ENCODE assay signal across 8 cellular contexts in genomic region chrX:31036895-31037294, GRCh38. TPM values are rescaled to one million over a fixed set of nuclear protein-coding genes. Genes with fewer than 3 reads are reported as not detected.
DNase-seq lines count a peak whose midpoint lies in the region; ATAC-seq and TF ChIP-seq lines count a peak whose summit lies in the region.

No MANE protein-coding gene starts in this region.

- H3K4me2 ChIP-seq in Loucy (ENCODE audit: low read depth, low read length, poor library complexity, severe bottlenecking), result peak overlapping the region; percentile 43

- peak; percentile 59 for TF ChIP-seq CTCF in AG04449 (IDR thresholded peaks at IDR 0.05; ENCODE audit: insufficient read depth, low read length, missing control alignments)
- peak; percentile 67 for TF ChIP-seq CTCF in Loucy (conservative IDR thresholded peaks at IDR 0.05; ENCODE audit: low read length)
- peak in 4 of 7 experiments; percentile 31 to 54 (median 46) for TF ChIP-seq CTCF in stomach (IDR thresholded peaks at IDR 0.05)

- H2AFZ ChIP-seq in Loucy (ENCODE audit: low read length), result no peak overlapping the region

- H3K27me3 ChIP-seq in Loucy (ENCODE audit: insufficient read depth, low read length, poor library complexity, severe bottlenecking), result no peaks in the 10 kb centered on the region
- no peaks in the 10 kb centered on the region for H3K27me3 ChIP-seq in stomach

- DNase-seq in AG04449 (ENCODE audit: low read depth, low spot score) (peak; percentile 2), GM04504 (ENCODE audit: low read depth) (peak; percentile 10), HCEC 1CT (peak; percentile 31), iPS DF 19.7 (ENCODE audit: low read depth, low spot score) (peak; percentile 23), stomach (peak; percentile 57), ureter (ENCODE audit: low spot score) (no peak)

- H3K4me3 ChIP-seq in AG04449 (ENCODE audit: low read depth, low read length) (no peak overlapping the region), Loucy (ENCODE audit: low read length, poor library complexity, severe bottlenecking) (peak overlapping the region; percentile 23), stomach (no peak overlapping the region)

- POLR2A ChIA-PET in AG04449 (lab: Yijun Ruan, JAX), result no interaction called here

- H3K4me1 Mint-ChIP-seq in activated T-helper 17 cell treated with anti-CD3 and anti-CD28 coated beads, Interleukin-2, amount 50 U/mL, for 72 hours, result no peaks in the 10 kb centered on the region

- H3K4me1 ChIP-seq in Loucy (ENCODE audit: insufficient read depth, low read length, poor library complexity, severe bottlenecking), result peaks cover 61% of the 10 kb centered on the region
- no peaks in the 10 kb centered on the region for H3K4me1 ChIP-seq in stomach

- no peak overlapping the region for H3K27ac Mint-ChIP-seq in activated T-helper 17 cell treated with anti-CD3 and anti-CD28 coated beads, Interleukin-2, amount 50 U/mL, for 72 hours

- CTCF ChIA-PET in AG04449 (lab: Yijun Ruan, JAX), result interaction anchor here (0.7 to 9.3 kb wide), 16 partner anchors 9 to 666 kb away, joined by 3 to 171 read pairs (median 4); no protein-coding TSS in a partner anchor

- peaks cover 3% of the 10 kb centered on the region for H3K27me3 Mint-ChIP-seq in activated T-helper 17 cell treated with anti-CD3 and anti-CD28 coated beads, Interleukin-2, amount 50 U/mL, for 72 hours

- no peak for TF ChIP-seq EP300 in stomach (IDR thresholded peaks at IDR 0.05)

- ATAC-seq in activated T-helper 17 cell treated with anti-CD3 and anti-CD28 coated beads, Interleukin-2, amount 50 U/mL, for 72 hours (replicated peaks), result peak; percentile 7

- H3K36me3 Mint-ChIP-seq in activated T-helper 17 cell treated with anti-CD3 and anti-CD28 coated beads, Interleukin-2, amount 50 U/mL, for 72 hours (ENCODE audit: low read depth), result no peaks in the 10 kb centered on the region

- H3K9me3 ChIP-seq in Loucy (ENCODE audit: insufficient read depth, low read depth, low read length) (no peaks in the 10 kb centered on the region), stomach (no peaks in the 10 kb centered on the region)

- no peaks in the 10 kb centered on the region for H3K79me2 ChIP-seq in Loucy (ENCODE audit: insufficient read depth, low read length)

- H3K9ac ChIP-seq in Loucy (ENCODE audit: low read depth, low read length, poor library complexity, severe bottlenecking), result peak overlapping the region; percentile 60

- intact Hi-C loops in stomach (cut with DNase I; ENCODE audit: low total_unique reads), result no loop called here

- no peak for TF ChIP-seq POLR2A in stomach (IDR thresholded peaks at IDR 0.05)

- H3K9me3 Mint-ChIP-seq in activated T-helper 17 cell treated with anti-CD3 and anti-CD28 coated beads, Interleukin-2, amount 50 U/mL, for 72 hours, result no peaks in the 10 kb centered on the region

- no peaks in the 10 kb centered on the region for H4K20me1 ChIP-seq in Loucy (ENCODE audit: insufficient read depth, low read length, poor library complexity, severe bottlenecking)

- WGBS in stomach, 5 donors, result 29 to 71% (median 45%) methylated on average over 2 to 3 of the region's 3 CpGs

- no peak overlapping the region for H3K27ac ChIP-seq in stomach

- H3K9me2 ChIP-seq in Loucy (replicated peaks; ENCODE audit: low read depth, low read length), result no peaks in the 10 kb centered on the region

- no peak overlapping the region for H3K4me3 Mint-ChIP-seq in activated T-helper 17 cell treated with anti-CD3 and anti-CD28 coated beads, Interleukin-2, amount 50 U/mL, for 72 hours

- H3K36me3 ChIP-seq in Loucy (ENCODE audit: insufficient read depth, low read length), result no peaks in the 10 kb centered on the region
- no peaks in the 10 kb centered on the region for H3K36me3 ChIP-seq in stomach

- 0 out of 2 replicates have a peak, but pooled peaks cover 3% of the 10 kb centered on the region for H3F3A ChIP-seq in Loucy (ENCODE audit: low read depth)

RNA-seq across cellular contexts. Expression of gene FTHL17, which starts 34.9 kb away (rescaled TPM):
- total RNA-seq in activated T-helper 17 cell treated with anti-CD3 and anti-CD28 coated beads, Interleukin-2, amount 50 U/mL, for 72 hours, result not detected
- total RNA-seq in stomach (not detected), ureter (not detected)
- polyA plus RNA-seq in stomach, result not detected
